ENCODE assay signal across 32 cellular contexts in the genomic region with DNA sequence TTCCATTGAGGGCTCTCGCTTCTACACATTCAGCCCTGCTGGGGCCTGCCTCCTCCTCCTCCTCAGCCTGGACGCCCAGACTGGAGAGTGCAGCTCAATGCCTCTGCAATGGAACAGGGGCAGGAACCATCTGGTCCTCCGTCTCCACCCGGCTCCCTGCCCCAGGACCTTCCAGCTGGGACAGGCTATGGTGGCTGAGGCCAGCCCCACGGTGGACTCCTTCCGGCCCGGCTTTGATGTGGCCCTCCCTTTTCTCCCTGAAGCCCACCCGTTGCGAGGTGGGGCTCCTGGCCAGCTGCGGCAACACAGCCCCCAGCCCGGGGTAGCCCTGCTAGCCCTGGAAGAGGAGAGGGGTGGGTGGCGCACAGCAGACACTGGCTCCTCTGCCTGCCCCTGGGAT. TPM values are rescaled to one million over a fixed set of nuclear protein-coding genes. Genes with fewer than 3 reads are reported as not detected.
A peak's percentile ranks its signal among the peaks of the same experiment; 100 is the strongest.
DNase-seq lines count a peak whose midpoint lies in the region; ATAC-seq and TF ChIP-seq lines count a peak whose summit lies in the region.
"Had no signal": no experiment of that assay in that cellular context is flagged by ENCODE, and none has a peak within 500 bp of the region (broad histone marks: within the 10 kb centered on the region; RNA-seq: fewer than 3 reads in every experiment).

No MANE protein-coding gene starts in this region.

- peak overlapping the region; percentile 37 for H3K4me3 Mint-ChIP-seq in mesothelial cell of epicardium
- H3K4me3 Mint-ChIP-seq: activated CD8-positive, alpha-beta T cell treated with anti-CD3 and anti-CD28 coated beads, Interleukin-2, amount 10 ng/mL, durations not matched to agents 7 days and 5 days; activated naive CD4-positive, alpha-beta T cell treated with anti-CD3 and anti-CD28 coated beads for 36 hours; memory B cell had no signal

- H3K9me3 ChIP-seq in SK-N-SH (no peaks in the 10 kb centered on the region), WERI-Rb-1 (ENCODE audit: severe bottlenecking) (no peaks in the 10 kb centered on the region), skeletal muscle tissue (ENCODE audit: control insufficient read depth in 3 of 3, low read length in 3 of 3) (no peaks in the 10 kb centered on the region)
- H3K9me3 ChIP-seq: body of pancreas, thoracic aorta had no signal

- WGBS in SK-N-SH (ENCODE audit: low lambda C conversion rate): 90% methylated on average over 6 of the region's 12 CpGs

- peaks cover 0 to 34% of the 10 kb centered on the region in 2 experiments; a peak in 1 of 4 replicates for H3K4me1 ChIP-seq in SK-N-SH (ENCODE audit: control insufficient read depth in 1 of 2, insufficient read depth in 2 of 2, low read depth in 1 of 2, low read length in 1 of 2)
- peaks cover 41 to 59% (median 57%) of the 10 kb centered on the region in 3 donors for H3K4me1 ChIP-seq in skeletal muscle tissue (ENCODE audit: control insufficient read depth in 3 of 3, insufficient read depth in 3 of 3, low read length in 3 of 3)

- H3F3A ChIP-seq in SK-N-SH (replicated peaks; ENCODE audit: insufficient read depth): no peaks in the 10 kb centered on the region

- no peaks in the 10 kb centered on the region for H3K36me3 ChIP-seq in SK-N-SH (replicated peaks in 1 of 2; ENCODE audit: control insufficient read depth in 1 of 2, insufficient read depth in 2 of 2, low read length in 1 of 2)
- H3K36me3 ChIP-seq in WERI-Rb-1: no peaks in the 10 kb centered on the region
- peaks cover 0 to 5% (median 0%) of the 10 kb centered on the region in 3 donors for H3K36me3 ChIP-seq in skeletal muscle tissue (ENCODE audit: control insufficient read depth in 3 of 3, insufficient read depth in 3 of 3, low read length in 3 of 3)
- H3K36me3 ChIP-seq: thoracic aorta had no signal

- H3K36me3 Mint-ChIP-seq in mesothelial cell of epicardium: no peaks in the 10 kb centered on the region
- H3K36me3 Mint-ChIP-seq: memory B cell had no signal

- no peak overlapping the region for H3K27ac Mint-ChIP-seq in mesothelial cell of epicardium
- H3K27ac Mint-ChIP-seq: activated CD8-positive, alpha-beta T cell treated with anti-CD3 and anti-CD28 coated beads, Interleukin-2, amount 10 ng/mL, durations not matched to agents 7 days and 5 days; activated naive CD4-positive, alpha-beta T cell treated with anti-CD3 and anti-CD28 coated beads for 36 hours; memory B cell had no signal

- TF ChIP-seq CTCF in SK-N-SH (IDR thresholded peaks at IDR 0.05) (no peak), WERI-Rb-1 (IDR thresholded peaks at IDR 0.05; ENCODE audit: low read depth, low read length) (no peak), mesothelial cell of epicardium (IDR thresholded peaks at IDR 0.05; ENCODE audit: unreplicated experiment) (no peak)

- H3K9ac ChIP-seq in SK-N-SH (no peak overlapping the region), skeletal muscle tissue (ENCODE audit: low read depth in 1 of 3, low read length in 3 of 3) (peak overlapping the region; percentile 66 to 86 (median 81))

- no peaks in the 10 kb centered on the region for H4K20me1 ChIP-seq in SK-N-SH (ENCODE audit: insufficient read depth)

- no peaks in the 10 kb centered on the region for H3K27me3 Mint-ChIP-seq in mesothelial cell of epicardium (ENCODE audit: low read depth)

- no peak for TF ChIP-seq RAD21 in SK-N-SH (IDR thresholded peaks at IDR 0.05; ENCODE audit: low read length)

- H3K9me3 Mint-ChIP-seq in mesothelial cell of epicardium: no peaks in the 10 kb centered on the region
- H3K9me3 Mint-ChIP-seq: activated naive CD4-positive, alpha-beta T cell treated with anti-CD3 and anti-CD28 coated beads for 36 hours; memory B cell had no signal

- H3K27me3 ChIP-seq in SK-N-SH (ENCODE audit: insufficient read depth): no peaks in the 10 kb centered on the region
- no peaks in the 10 kb centered on the region for H3K27me3 ChIP-seq in WERI-Rb-1 (ENCODE audit: insufficient read depth, low read depth, severe bottlenecking)
- no peaks in the 10 kb centered on the region for H3K27me3 ChIP-seq in skeletal muscle tissue (ENCODE audit: control insufficient read depth in 3 of 3, insufficient read depth in 3 of 3, low read length in 3 of 3)
- H3K27me3 ChIP-seq: body of pancreas had no signal

- intact Hi-C loops in head of caudate nucleus (cut with DNase I): no loop called here

- H3K4me2 ChIP-seq in SK-N-SH: peak overlapping the region; percentile 71; the same call in 1 of the 2 replicates

- H2AFZ ChIP-seq in SK-N-SH (ENCODE audit: low read depth): no peak overlapping the region

- CTCF ChIA-PET in SK-N-SH (lab: Yijun Ruan, JAX): interaction anchor here (0.9 to 2.8 kb wide), 2 partner anchors 12 to 13 kb away, joined by 3 to 12 read pairs; no protein-coding TSS in a partner anchor

- H3K4me1 Mint-ChIP-seq in mesothelial cell of epicardium: peaks cover 54% of the 10 kb centered on the region
- H3K4me1 Mint-ChIP-seq: memory B cell had no signal

- POLR2A ChIA-PET in SK-N-SH (lab: Yijun Ruan, JAX): no interaction called here

- H3K79me2 ChIP-seq in SK-N-SH (ENCODE audit: insufficient read depth): no peaks in the 10 kb centered on the region

- TF ChIP-seq EP300 in SK-N-SH (IDR thresholded peaks at IDR 0.05; ENCODE audit: borderline replicate concordance in 1 of 2, low read depth in 1 of 2, low read length in 1 of 2): no peak

- H3K9me2 ChIP-seq in SK-N-SH: no peaks in the 10 kb centered on the region

- no peak overlapping the region for H3K4me3 ChIP-seq in SK-N-SH (ENCODE audit: low read depth in 2 of 2, low read length in 1 of 2)
- H3K4me3 ChIP-seq in WERI-Rb-1 (ENCODE audit: low read depth, low read length): no peak overlapping the region
- peak overlapping the region; percentile 56 to 83 (median 58) for H3K4me3 ChIP-seq in skeletal muscle tissue (ENCODE audit: low read length in 3 of 3)
- H3K4me3 ChIP-seq: body of pancreas, K562, thoracic aorta had no signal

- H3K27ac ChIP-seq in SK-N-SH (ENCODE audit: low read depth in 2 of 2, low read length in 1 of 2) (peak overlapping the region in 1 of 2 experiments; percentile 95; a peak in 2 of 4 replicates), WERI-Rb-1 (peak overlapping the region; percentile 66; the same call in 1 of the 2 replicates), skeletal muscle tissue (ENCODE audit: low read depth, low read length) (peak overlapping the region; percentile 83)
- H3K27ac ChIP-seq: 22Rv1, body of pancreas, thoracic aorta, VCaP had no signal

- no peak for DNase-seq in SK-N-SH
- DNase-seq in WERI-Rb-1: no peak
- DNase-seq in mesothelial cell of epicardium (ENCODE audit: low spot score in 2 of 2, unreplicated experiment in 2 of 2): no peak
- no peak for DNase-seq in head of caudate nucleus
- DNase-seq in NCI-H446 treated with DMSO at 0.1 percent for 48 hours (lab: John Stamatoyannopoulos, UW): no peak
- DNase-seq in SIG-M5 treated with dmso at 0.1 percent for 504 hours (lab: John Stamatoyannopoulos, UW; ENCODE audit: unreplicated experiment): no peak
- DNase-seq: activated CD4-positive, alpha-beta T cell treated with anti-CD3 and anti-CD28 coated beads for 4 hours; activated CD8-positive, alpha-beta T cell treated with anti-CD3 and anti-CD28 coated beads, Interleukin-2, amount 10 ng/mL, durations not matched to agents 7 days and 5 days; activated naive CD4-positive, alpha-beta T cell treated with anti-CD3 and anti-CD28 coated beads for 36 hours; body of pancreas; Calu3; hippocampal formation; NCI-H1092; NCI-H187 treated with DMSO at 0.1 percent for 48 hours; NCI-H2171; NCI-H510A treated with DMSO at 0.1 percent for 48 hours; PC-3; SHP77; stimulated activated naive CD4-positive, alpha-beta T cell treated with Interleukin-2 at 50 U/mL for 16 hours; T-helper 9 cell had no signal

- no peak for ATAC-seq in SK-N-SH treated with all-trans-retinoic acid at 6 μM for 48 hours
- ATAC-seq: activated CD8-positive, alpha-beta T cell treated with anti-CD3 and anti-CD28 coated beads, Interleukin-2, amount 10 ng/mL, durations not matched to agents 7 days and 5 days; body of pancreas; K562; PC-3 had no signal

TF ChIP-seq in SK-N-SH, 30 proteins besides CTCF, POLR2A, EP300 and RAD21 (continues in another document):
- no peak for TF ChIP-seq GABPA (IDR thresholded peaks at IDR 0.05; ENCODE audit: low read depth)
- no peak for TF ChIP-seq FOSL2 (IDR thresholded peaks at IDR 0.05; ENCODE audit: borderline replicate concordance, low read depth)
- TF ChIP-seq SMC3 (IDR thresholded peaks at IDR 0.05; ENCODE audit: low read depth, low read length): no peak

TF ChIP-seq in SK-N-SH treated with all-trans-retinoic acid at 6 μM for 48 hours, 23 proteins besides CTCF, POLR2A, EP300 and RAD21 (continues in another document):
- TF ChIP-seq TOX (CRISPR knock-in tag; IDR thresholded peaks at IDR 0.05; ENCODE audit: borderline replicate concordance) (no peak), ARNTL (CRISPR knock-in tag; IDR thresholded peaks at IDR 0.05; ENCODE audit: borderline replicate concordance, low read depth) (no peak), ZNF8 (CRISPR knock-in tag; IDR thresholded peaks at IDR 0.05) (no peak), SNAI2 (CRISPR knock-in tag; IDR thresholded peaks at IDR 0.05) (no peak), ESRRG (CRISPR knock-in tag; IDR thresholded peaks at IDR 0.05) (no peak), ZC3H10 (CRISPR knock-in tag; IDR thresholded peaks at IDR 0.05) (no peak)

RNA-seq across cellular contexts. Expression of gene EXTL1, which starts 1.4 kb away (rescaled TPM):
- 0.58 and 1.1 TPM in 2 replicates for polyA plus RNA-seq in SK-N-SH (2012; rRNA removed)
- 0.33 and 0.51 TPM in 2 replicates for polyA plus RNA-seq in SK-N-SH (2012; cell fraction: cytosol; rRNA removed)
- 3.7 and 3.8 TPM in 2 replicates for polyA plus RNA-seq in SK-N-SH (2012; cell fraction: nucleus; rRNA removed)
- total RNA-seq in mesothelial cell of epicardium (6.9 to 8.2 TPM (median 7.1 TPM) in 3 replicates), skeletal muscle tissue (0.52 TPM)
- total RNA-seq: activated CD8-positive, alpha-beta T cell treated with anti-CD3 and anti-CD28 coated beads, Interleukin-2, amount 10 ng/mL, durations not matched to agents 7 days and 5 days; activated naive CD4-positive, alpha-beta T cell treated with anti-CD3 and anti-CD28 coated beads for 36 hours; body of pancreas; Calu3; endothelial cell of umbilical vein had no signal
- polyA plus RNA-seq: endothelial cell of umbilical vein had no signal

RNA-seq across cellular contexts. Expression of gene SLC30A2, which starts 22.9 kb away (rescaled TPM):
- not detected in 2 replicates for polyA plus RNA-seq in SK-N-SH (2012; rRNA removed)
- polyA plus RNA-seq in SK-N-SH (2012; cell fraction: cytosol; rRNA removed): not detected in 2 replicates
- not detected in 2 replicates for polyA plus RNA-seq in SK-N-SH (2012; cell fraction: nucleus; rRNA removed)
- total RNA-seq in mesothelial cell of epicardium (9.2 to 10.7 TPM (median 10.3 TPM) in 3 replicates), skeletal muscle tissue (under 0.01 TPM)
- total RNA-seq: activated CD8-positive, alpha-beta T cell treated with anti-CD3 and anti-CD28 coated beads, Interleukin-2, amount 10 ng/mL, durations not matched to agents 7 days and 5 days; activated naive CD4-positive, alpha-beta T cell treated with anti-CD3 and anti-CD28 coated beads for 36 hours; Calu3; Daoy; endothelial cell of umbilical vein; frontal cortex; sciatic nerve; thoracic aorta had no signal
- polyA plus RNA-seq: endothelial cell of umbilical vein had no signal

RNA-seq across cellular contexts. Expression of gene PAFAH2, which starts 25.1 kb away (rescaled TPM):
- 10.8 and 16.0 TPM in 2 replicates for polyA plus RNA-seq in SK-N-SH (2012; rRNA removed)
- 14.2 and 15.5 TPM in 2 replicates for polyA plus RNA-seq in SK-N-SH (2012; cell fraction: cytosol; rRNA removed)
- polyA plus RNA-seq in SK-N-SH (2012; cell fraction: nucleus; rRNA removed): 10.1 and 13.5 TPM in 2 replicates
- total RNA-seq in mesothelial cell of epicardium: 8.7 to 9.9 TPM (median 9.1 TPM) in 3 replicates
- 33.9 TPM for total RNA-seq in skeletal muscle tissue

RNA-seq across cellular contexts. Expression of gene TRIM63, which starts 44.4 kb away (rescaled TPM):
- polyA plus RNA-seq in SK-N-SH (2012; rRNA removed): not detected in 2 replicates
- not detected in 2 replicates for polyA plus RNA-seq in SK-N-SH (2012; cell fraction: cytosol; rRNA removed)
- 0.02 TPM in 1 of 2 replicates, not detected in the other for polyA plus RNA-seq in SK-N-SH (2012; cell fraction: nucleus; rRNA removed)
- total RNA-seq in mesothelial cell of epicardium (1.4 to 1.9 TPM (median 1.7 TPM) in 3 replicates), skeletal muscle tissue (30.3 TPM)
- total RNA-seq: body of pancreas, Calu3, Daoy, endothelial cell of umbilical vein, frontal cortex, H1, PC-3, thoracic aorta had no signal
- polyA plus RNA-seq: endothelial cell of umbilical vein, H1 had no signal

Comparison
In these comparisons a context has a peak if more than half of its experiments do, and no peak if none do; other contexts are left out.
1. H3K4me3 ChIP-seq: peak in skeletal muscle tissue (3 of 3); none in SK-N-SH (0 of 2) and WERI-Rb-1 (single experiment).
2. RNA of gene SLC30A2, which starts 22.9 kb away (total RNA-seq): 9.2 to 10.7 TPM in mesothelial cell of epicardium; under 0.01 TPM in skeletal muscle tissue (single experiment); every median in the first group is over 10 times any median in the second.